Comparison of ENCODE assay signal across 20 cellular contexts in the genomic region with DNA sequence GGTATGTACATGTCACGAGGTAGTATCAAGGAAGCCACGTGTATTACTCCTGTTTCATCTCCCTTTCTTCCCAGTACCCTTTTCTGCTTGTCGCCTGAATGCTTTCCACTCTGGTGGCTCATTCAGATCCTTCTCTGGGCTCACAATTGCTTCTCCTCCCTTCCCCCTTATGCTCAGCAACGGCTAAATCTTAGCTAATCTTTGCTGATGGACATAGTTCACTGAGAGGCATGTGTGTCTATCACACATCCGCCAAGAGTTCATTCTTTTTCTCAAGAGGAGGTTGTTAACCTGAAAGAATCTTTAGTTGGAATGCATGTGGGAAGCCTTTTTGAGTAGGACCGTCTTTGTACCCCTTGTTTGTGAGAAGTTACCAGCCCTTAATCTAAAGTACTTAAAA. TPM values are rescaled to one million over a fixed set of nuclear protein-coding genes. Genes with fewer than 3 reads are reported as not detected.
A peak's percentile ranks its signal among the peaks of the same experiment; 100 is the strongest.
DNase-seq lines count a peak whose midpoint lies in the region; ATAC-seq and TF ChIP-seq lines count a peak whose summit lies in the region.
"Had no signal": no experiment of that assay in that cellular context is flagged by ENCODE, and none has a peak within 500 bp of the region (broad histone marks: within the 10 kb centered on the region; RNA-seq: fewer than 3 reads in every experiment).

No MANE protein-coding gene starts in this region.

- POLR2A ChIA-PET in Panc1 (lab: Charles Lee): no interaction called here

- no peak overlapping the region for H2BK12ac ChIP-seq in H9 (ENCODE audit: insufficient read length, low read depth, low read length)

- no peaks in the 10 kb centered on the region for H3K79me1 ChIP-seq in H9 (ENCODE audit: insufficient read depth, low read depth, low read length, poor library complexity, severe bottlenecking)

- H4K20me1 ChIP-seq in H9 (ENCODE audit: control insufficient read depth, insufficient read depth, insufficient read length): no peaks in the 10 kb centered on the region

- no peak overlapping the region for H2AFZ ChIP-seq in H9 (ENCODE audit: low read length)

- no peak overlapping the region for H3K27ac ChIP-seq in H9 (ENCODE audit: insufficient read length, low read depth, low read length)
- H3K27ac ChIP-seq in Panc1 (ENCODE audit: low read length): no peak overlapping the region
- H3K27ac ChIP-seq in endodermal cell (ENCODE audit: low read depth, low read length): peak overlapping the region; percentile 93
- H3K27ac ChIP-seq: C4-2B, HL-60, RWPE1 had no signal

- H3K4me2 ChIP-seq in H9 (ENCODE audit: insufficient read depth, insufficient read length, low read length): no peak overlapping the region

- H3K27ac Mint-ChIP-seq in H9: peak overlapping the region in 2 of 3 experiments; percentile 10 to 36; a peak in 2 of 7 replicates
- peak overlapping the region; percentile 19 for H3K27ac Mint-ChIP-seq in endodermal cell
- H3K27ac Mint-ChIP-seq in stimulated activated effector memory CD8-positive, alpha-beta T cell treated with anti-CD3 and anti-CD28 coated beads, Interleukin-12 subunit alpha, Interleukin-12 subunit beta, amount 100 ng/mL, for 72 hours: peak overlapping the region; percentile 39

- H2AK5ac ChIP-seq in H9 (ENCODE audit: insufficient read length, low read length): no peak overlapping the region

- no peaks in the 10 kb centered on the region for H3K4me1 ChIP-seq in H9 (ENCODE audit: insufficient read depth, low read length)
- peaks cover 6% of the 10 kb centered on the region for H3K4me1 ChIP-seq in Panc1 (ENCODE audit: control insufficient read depth, insufficient read depth, low read length)
- H3K4me1 ChIP-seq in endodermal cell (ENCODE audit: control insufficient read depth, insufficient read depth, low read length): no peaks in the 10 kb centered on the region

- CTCF ChIA-PET in Panc1 (lab: Charles Lee): no interaction called here

- no peak overlapping the region for H3K4me3 Mint-ChIP-seq in H9
- H3K4me3 Mint-ChIP-seq in endodermal cell: no peak overlapping the region
- no peak overlapping the region for H3K4me3 Mint-ChIP-seq in stimulated activated effector memory CD8-positive, alpha-beta T cell treated with anti-CD3 and anti-CD28 coated beads, Interleukin-12 subunit alpha, Interleukin-12 subunit beta, amount 100 ng/mL, for 72 hours

- no peak overlapping the region for H2BK5ac ChIP-seq in H9 (ENCODE audit: insufficient read length, low read length)

- BruUV-seq in Panc1 (replicated peaks; lab: Mats Ljungman, UMichigan): TSS peak; percentile 10

- no peak overlapping the region for H2BK15ac ChIP-seq in H9 (ENCODE audit: low read depth, low read length)

- no peak overlapping the region for H3K56ac ChIP-seq in H9 (ENCODE audit: insufficient read length, low read depth, low read length)

- no peaks in the 10 kb centered on the region for H3K9me3 ChIP-seq in H9 (ENCODE audit: control insufficient read depth, low read depth, low read length)
- no peaks in the 10 kb centered on the region for H3K9me3 ChIP-seq in Panc1 (ENCODE audit: control insufficient read depth, insufficient read depth, low read depth, low read length)
- no peaks in the 10 kb centered on the region for H3K9me3 ChIP-seq in endodermal cell (ENCODE audit: control insufficient read depth, low read length)

- no peaks in the 10 kb centered on the region for H3K23me2 ChIP-seq in H9 (ENCODE audit: insufficient read length, low read depth, low read length, poor library complexity, severe bottlenecking)

- no peaks in the 10 kb centered on the region for H3K27me3 Mint-ChIP-seq in H9 (ENCODE audit: low read depth)
- no peaks in the 10 kb centered on the region for H3K27me3 Mint-ChIP-seq in endodermal cell (ENCODE audit: insufficient read depth)

- H3K36me3 ChIP-seq in Panc1 (ENCODE audit: control insufficient read depth, insufficient read depth, low read length) (peaks cover 34% of the 10 kb centered on the region), endodermal cell (ENCODE audit: control insufficient read depth, insufficient read depth, low read length) (peaks cover 100% of the 10 kb centered on the region)

- no peak overlapping the region for H2BK20ac ChIP-seq in H9 (ENCODE audit: low read depth, low read length, poor library complexity, severe bottlenecking)

- intact Hi-C loops in Panc1 (cut with micrococcal nuclease; ENCODE audit: unreplicated experiment): no loop called here

- DNase-seq in H9: no peak
- DNase-seq in Panc1 (ENCODE audit: low read depth, low spot score): no peak
- DNase-seq in endodermal cell: no peak
- DNase-seq in stimulated activated effector memory CD8-positive, alpha-beta T cell treated with anti-CD3 and anti-CD28 coated beads, Interleukin-12 subunit alpha, Interleukin-12 subunit beta, amount 100 ng/mL, for 72 hours (ENCODE audit: low spot score in 2 of 2): no peak
- DNase-seq in ACHN: no peak
- no peak for DNase-seq in iPS-NIHi7 (ENCODE audit: extremely low spot score)
- DNase-seq: DMS 273 treated with DMSO at 0.1 percent for 48 hours, GDM1, GOT3, KBM-7, NCI-H1436 treated with DMSO at 0.1 percent for 48 hours, NCI-H2029 treated with DMSO at 0.1 percent for 48 hours, NCI-H774 had no signal

- H3K4ac ChIP-seq in H9 (ENCODE audit: low read depth, low read length): no peak overlapping the region

- H3K4me1 Mint-ChIP-seq in H9 (no peaks in the 10 kb centered on the region), endodermal cell (no peaks in the 10 kb centered on the region)
- peaks cover 4% of the 10 kb centered on the region for H3K4me1 Mint-ChIP-seq in stimulated activated effector memory CD8-positive, alpha-beta T cell treated with anti-CD3 and anti-CD28 coated beads, Interleukin-12 subunit alpha, Interleukin-12 subunit beta, amount 100 ng/mL, for 72 hours

- H4K8ac ChIP-seq in H9 (replicated peaks; ENCODE audit: insufficient read length, low read depth, low read length): no peak overlapping the region

- no peak overlapping the region for H3K23ac ChIP-seq in H9 (ENCODE audit: insufficient read length, low read depth, low read length)

- H2BK120ac ChIP-seq in H9 (ENCODE audit: low read depth, low read length, poor library complexity, severe bottlenecking): no peak overlapping the region

- ATAC-seq in Panc1: no peak
- ATAC-seq in stimulated activated effector memory CD8-positive, alpha-beta T cell treated with anti-CD3 and anti-CD28 coated beads, Interleukin-12 subunit alpha, Interleukin-12 subunit beta, amount 100 ng/mL, for 72 hours: no peak
- ATAC-seq in HG03135 (IDR thresholded peaks at IDR 0.05; ENCODE audit: unreplicated experiment): no peak
- ATAC-seq: GM12878 had no signal

- no peaks in the 10 kb centered on the region for H3K9me3 Mint-ChIP-seq in H9
- H3K9me3 Mint-ChIP-seq in endodermal cell: no peaks in the 10 kb centered on the region
- no peaks in the 10 kb centered on the region for H3K9me3 Mint-ChIP-seq in stimulated activated effector memory CD8-positive, alpha-beta T cell treated with anti-CD3 and anti-CD28 coated beads, Interleukin-12 subunit alpha, Interleukin-12 subunit beta, amount 100 ng/mL, for 72 hours

- H3K27me3 ChIP-seq in H9 (ENCODE audit: insufficient read depth, low read length) (no peaks in the 10 kb centered on the region), Panc1 (ENCODE audit: control insufficient read depth, insufficient read depth, low read length) (no peaks in the 10 kb centered on the region), endodermal cell (ENCODE audit: control insufficient read depth, insufficient read depth, low read length, poor library complexity, severe bottlenecking) (no peaks in the 10 kb centered on the region)

- TF ChIP-seq CTCF in H9 (conservative IDR thresholded peaks at IDR 0.05) (no peak), Panc1 (IDR thresholded peaks at IDR 0.05) (no peak), endodermal cell (conservative IDR thresholded peaks at IDR 0.05) (no peak)

- no peak overlapping the region for H3T11ph ChIP-seq in H9 (ENCODE audit: low read length)

- in situ Hi-C loops in Panc1 (cut with HindIII; ENCODE audit: low pct_unique_long_range_greater_than_20kb, low sequenced_read_pairs): no loop called here
- in situ Hi-C loops in ACHN (cut with HindIII; ENCODE audit: low pct_ligation_motif_present, low pct_unique_long_range_greater_than_20kb, low sequenced_read_pairs): no loop called here

- no CpG with 5 or more reads among the region's 6 CpGs for WGBS in H9 (ENCODE audit: extremely low coverage, insufficient read length, low lambda C conversion rate)
- WGBS in endodermal cell (ENCODE audit: insufficient coverage in 1 of 2, insufficient read length in 1 of 2), 2 experiments: 86 to 92% methylated on average over 3 to 6 of the region's 6 CpGs

- H3K9ac ChIP-seq in H9 (ENCODE audit: extremely low read depth, insufficient read length, low read length): no peak overlapping the region
- no peak overlapping the region for H3K9ac ChIP-seq in endodermal cell (ENCODE audit: extremely low read depth, low read length, poor library complexity, severe bottlenecking)

- no peak overlapping the region for H4K91ac ChIP-seq in H9 (ENCODE audit: insufficient read length, low read depth, low read length)

- H3K4me3 ChIP-seq in Panc1 (ENCODE audit: low read depth in 2 of 2, low read length in 2 of 2): no peak overlapping the region
- H3K4me3 ChIP-seq in endodermal cell (ENCODE audit: low read length): no peak overlapping the region
- H3K4me3 ChIP-seq: GM12878 had no signal

- no peak overlapping the region for H4K5ac ChIP-seq in H9 (ENCODE audit: insufficient read length, low read depth, low read length)

- H3K36me3 Mint-ChIP-seq in H9 (ENCODE audit: insufficient read depth in 1 of 3, low read depth in 3 of 3) (peaks cover 52 to 88% (median 73%) of the 10 kb centered on the region in 3 experiments), endodermal cell (ENCODE audit: low read depth) (peaks cover 72% of the 10 kb centered on the region)
- peaks cover 100% of the 10 kb centered on the region for H3K36me3 Mint-ChIP-seq in stimulated activated effector memory CD8-positive, alpha-beta T cell treated with anti-CD3 and anti-CD28 coated beads, Interleukin-12 subunit alpha, Interleukin-12 subunit beta, amount 100 ng/mL, for 72 hours

- H3K18ac ChIP-seq in H9 (ENCODE audit: insufficient read length, low read depth, low read length): no peak overlapping the region

- peaks cover 2% of the 10 kb centered on the region; the same call in 1 of the 2 replicates for H3K79me2 ChIP-seq in H9 (ENCODE audit: insufficient read depth, low read length)

- no peak overlapping the region for H3K14ac ChIP-seq in H9 (ENCODE audit: insufficient read depth, low read length)

RNA-seq across cellular contexts. Expression of a gene that starts 25.8 kb away (rescaled TPM):
- total RNA-seq in H9 (2021) (0.79 and 0.90 TPM in 2 replicates), Panc1 (2021; ENCODE audit: unreplicated experiment) (1.8 TPM), endodermal cell (1 to 10 TPM; 1.8 to 2.8 TPM)
- polyA plus RNA-seq in Panc1 (2012; ENCODE audit: insufficient read length): 1.1 TPM
- 4.3 TPM for polyA plus RNA-seq in endodermal cell (2013, experiment 1 of 2)
- polyA plus RNA-seq in endodermal cell (2013, experiment 2 of 2): 5.7 TPM

RNA-seq across cellular contexts. Expression of a gene that starts 26.0 kb away (rescaled TPM):
- total RNA-seq in H9 (2021): 234 TPM in 2 replicates
- total RNA-seq in Panc1 (2021; ENCODE audit: unreplicated experiment): 250 TPM
- polyA plus RNA-seq in Panc1 (2012; ENCODE audit: insufficient read length): 201 TPM
- 100 to 1,000 TPM; 230 to 242 TPM for total RNA-seq in endodermal cell
- 247 TPM for polyA plus RNA-seq in endodermal cell (2013, experiment 1 of 2)
- polyA plus RNA-seq in endodermal cell (2013, experiment 2 of 2): 231 TPM

RNA-seq across cellular contexts. Expression of a gene that starts 56.5 kb away (rescaled TPM):
- 0.68 TPM in 1 of 2 replicates, not detected in the other for total RNA-seq in H9 (2021)
- not detected for total RNA-seq in Panc1 (2021; ENCODE audit: unreplicated experiment)
- polyA plus RNA-seq in Panc1 (2012; ENCODE audit: insufficient read length): not detected
- total RNA-seq in endodermal cell: not detected
- 0.78 TPM for polyA plus RNA-seq in endodermal cell (2013, experiment 1 of 2)
- not detected for polyA plus RNA-seq in endodermal cell (2013, experiment 2 of 2)
- total RNA-seq: A673, GM12878, NCI-H460 had no signal
- polyA plus RNA-seq: GM12878 had no signal
